In the genomic region with DNA sequence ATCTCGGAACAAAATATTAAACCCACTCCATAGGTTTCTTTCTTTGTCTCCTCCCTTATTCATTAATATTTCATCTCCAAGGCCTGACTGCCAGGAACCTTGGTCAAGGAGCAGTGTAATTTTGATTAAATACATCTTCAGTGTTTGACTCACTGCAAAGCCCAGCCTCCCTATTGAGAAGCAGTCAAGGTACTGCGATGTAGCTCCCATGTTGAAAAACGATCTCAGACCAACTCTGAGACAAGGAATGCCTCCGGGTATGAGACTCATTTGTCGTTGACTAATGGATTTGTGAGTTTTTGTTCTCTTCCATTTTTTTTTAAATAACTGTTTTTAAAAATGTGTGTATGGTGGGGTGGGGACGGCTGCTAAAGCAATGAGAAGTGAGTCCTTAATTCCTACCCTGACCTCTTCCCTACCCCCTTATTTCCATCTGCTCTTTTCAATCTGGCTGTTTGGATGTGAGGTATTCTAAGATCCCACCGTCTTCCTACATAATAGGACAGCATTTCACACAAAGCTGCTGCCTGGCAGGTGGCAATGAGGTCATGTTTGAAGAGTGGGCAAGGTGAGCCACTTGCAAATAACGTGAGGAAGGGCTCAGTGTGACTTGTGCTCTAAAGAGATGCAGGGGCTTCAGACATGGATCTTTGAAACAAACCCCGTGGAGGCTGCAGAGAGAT, we compare ENCODE assay signal across 21 cellular contexts.
A peak's percentile ranks its signal among the peaks of the same experiment; 100 is the strongest.
DNase-seq lines count a peak whose midpoint lies in the region; ATAC-seq and FAIRE-seq lines count a peak whose summit lies in the region.
"Had no signal": no experiment of that assay in that cellular context is flagged by ENCODE, and none has a peak within 500 bp of the region (broad histone marks: within the 10 kb centered on the region; RNA-seq: fewer than 3 reads in every experiment).

No MANE protein-coding gene starts in this region.

- no CpG with 5 or more reads among the region's 9 CpGs for WGBS in iPS DF 6.9 (ENCODE audit: insufficient coverage, insufficient read length)

- no peak for ATAC-seq in GM19035 (IDR thresholded peaks at IDR 0.05; ENCODE audit: unreplicated experiment)

- H3K4me1 ChIP-seq in HUES6 (ENCODE audit: control insufficient read depth, insufficient read depth, low read length) = peaks cover 29% of the 10 kb centered on the region
- H3K4me1 ChIP-seq in iPS DF 6.9 (ENCODE audit: control insufficient read depth, insufficient read depth, low read length) = no peaks in the 10 kb centered on the region
- H3K4me1 ChIP-seq: right atrium auricular region had no signal

- H3K4me3 ChIP-seq in HUES6 (ENCODE audit: low read depth, low read length) = peak overlapping the region; percentile 18; the same call in 1 of the 2 replicates
- no peak overlapping the region for H3K4me3 ChIP-seq in iPS DF 6.9 (ENCODE audit: low read length)
- H3K4me3 ChIP-seq: hepatocyte, right atrium auricular region had no signal

- H3K9me3 ChIP-seq in HUES6 (ENCODE audit: control insufficient read depth, insufficient read depth, low read depth, low read length) = no peaks in the 10 kb centered on the region
- no peaks in the 10 kb centered on the region for H3K9me3 ChIP-seq in iPS DF 6.9 (ENCODE audit: control insufficient read depth, insufficient read depth, low read length)

- DNase-seq in ELF-1 (ENCODE audit: low read depth, low spot score) (peak; percentile 39), NCI-H69 (lab: John Stamatoyannopoulos, UW) (peak; percentile 97), iPS DF 6.9 (ENCODE audit: low read depth, low spot score) (peak; percentile 16), NCI-H82 treated with DMSO at 0.1 percent for 48 hours (lab: John Stamatoyannopoulos, UW; ENCODE audit: unreplicated experiment) (no peak), kidney glomerular epithelial cell (lab: John Stamatoyannopoulos, UW) (no peak), frontal cortex (ENCODE audit: low spot score in 2 of 2) (no peak)
- DNase-seq: activated CD4-positive, CD25-positive, alpha-beta regulatory T cell treated with anti-CD3 and anti-CD28 coated beads, Interleukin-2, amount 50 U/mL, for 72 hours; activated naive CD4-positive, alpha-beta T cell; activated T-cell treated with anti-CD3 and anti-CD28 coated beads, Interleukin-2, amount 50 U/mL, for 24 hours; CD8-positive, alpha-beta memory T cell; dermis blood vessel endothelial cell; EL; kidney; MM.1S; stimulated activated CD4-positive, alpha-beta T cell treated with anti-CD3 and anti-CD28 coated beads, Interleukin-12 subunit alpha, Interleukin-12 subunit beta, amount 100 ng/mL, for 4 hours had no signal

- no peak overlapping the region for H3K9ac ChIP-seq in HUES6 (ENCODE audit: low read length)

- FAIRE-seq in frontal cortex (lab: Jason Lieb, UNC) = no peak
- FAIRE-seq: kidney had no signal

- H3K36me3 ChIP-seq in HUES6 (ENCODE audit: control insufficient read depth, insufficient read depth, low read length) = no peaks in the 10 kb centered on the region
- H3K36me3 ChIP-seq in iPS DF 6.9 (ENCODE audit: control insufficient read depth, insufficient read depth, low read length) = no peaks in the 10 kb centered on the region
- H3K36me3 ChIP-seq: right atrium auricular region had no signal

- H3K27me3 ChIP-seq in HUES6 (ENCODE audit: control insufficient read depth, insufficient read depth, low read length) (no peaks in the 10 kb centered on the region), iPS DF 6.9 (ENCODE audit: control insufficient read depth, insufficient read depth, low read length) (no peaks in the 10 kb centered on the region)
- H3K27me3 ChIP-seq: hepatocyte, right atrium auricular region had no signal

- H3K27ac ChIP-seq in HUES6 (ENCODE audit: low read depth, low read length) = peak overlapping the region; percentile 31; the same call in 1 of the 2 replicates
- H3K27ac ChIP-seq in iPS DF 6.9 (ENCODE audit: low read length) = no peak overlapping the region
- H3K27ac ChIP-seq: hepatocyte, HL-60, right atrium auricular region, RWPE1 had no signal

Comparison
In these comparisons a context has a peak if more than half of its experiments do, and no peak if none do; other contexts are left out.
1. DNase-seq: peak in ELF-1 (single experiment), NCI-H69 (single experiment) and iPS DF 6.9 (single experiment); none in NCI-H82 treated with DMSO at 0.1 percent for 48 hours (single experiment), kidney glomerular epithelial cell (single experiment) and frontal cortex (0 of 2).